ENCODE assay signal across 21 cellular contexts in the genomic region with DNA sequence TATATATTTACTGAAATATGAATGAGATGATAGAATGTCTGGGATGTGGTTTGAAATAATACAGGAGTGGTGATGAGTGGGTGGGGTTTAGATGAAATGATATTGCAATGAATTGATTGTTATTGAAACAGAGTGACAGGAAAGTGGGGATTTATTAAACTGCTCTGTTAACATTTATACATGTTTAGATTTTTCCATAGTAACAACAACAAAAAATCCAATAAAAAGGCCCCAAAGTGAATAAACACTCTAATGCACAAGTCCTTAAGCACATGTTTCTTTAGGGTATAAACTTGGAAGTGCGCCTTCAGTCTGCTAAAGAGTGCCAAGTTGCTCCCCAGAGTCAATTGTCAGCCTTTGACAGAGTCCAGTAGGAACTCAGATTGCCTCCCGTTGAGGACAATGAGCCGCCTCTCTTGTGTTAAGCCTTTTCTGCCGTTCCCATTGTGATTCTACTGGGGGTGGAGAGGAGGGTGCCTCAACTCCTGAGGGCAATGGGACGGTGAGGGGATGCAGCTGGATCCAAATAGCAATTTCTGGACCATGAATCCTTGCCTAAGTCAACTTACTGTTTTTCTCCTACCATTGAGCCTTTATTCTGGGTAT.
DNase-seq lines count a peak whose midpoint lies in the region; ATAC-seq, FAIRE-seq and TF ChIP-seq lines count a peak whose summit lies in the region.
"Had no signal": no experiment of that assay in that cellular context is flagged by ENCODE, and none has a peak within 500 bp of the region (broad histone marks: within the 10 kb centered on the region; RNA-seq: fewer than 3 reads in every experiment).

No MANE protein-coding gene starts in this region.

- H3K79me1 ChIP-seq in H1 (ENCODE audit: low read depth, low read length), result no peaks in the 10 kb centered on the region

- no peak overlapping the region for H4K5ac ChIP-seq in H1 (ENCODE audit: insufficient read length, low read depth, low read length)

- no peak for ATAC-seq in GM18870 (IDR thresholded peaks at IDR 0.05; ENCODE audit: unreplicated experiment)
- ATAC-seq: Right ventricle myocardium inferior had no signal

- no peak overlapping the region for H3K4ac ChIP-seq in H1 (replicated peaks; ENCODE audit: insufficient read length, low read depth, low read length)

- H3K79me2 ChIP-seq in H1 (ENCODE audit: control insufficient read depth in 1 of 2, insufficient read depth in 2 of 2, low read length in 2 of 2), result no peaks in the 10 kb centered on the region

- no peak overlapping the region for H2AK5ac ChIP-seq in H1 (ENCODE audit: low read depth, low read length)

- H3K9me3 ChIP-seq in HUES48 (ENCODE audit: control insufficient read depth, insufficient read depth, low read length) (no peaks in the 10 kb centered on the region), H1 (ENCODE audit: insufficient read depth in 2 of 2, low read depth in 1 of 2, low read length in 1 of 2) (no peaks in the 10 kb centered on the region)

- H3K18ac ChIP-seq in H1 (ENCODE audit: extremely low read depth, low read length), result 0 out of 2 replicates have a peak overlapping the region, but pooled peaks have one; percentile 11

- H3K23ac ChIP-seq in H1 (ENCODE audit: insufficient read length), result no peak overlapping the region

- TF ChIP-seq EP300 in H1 (IDR thresholded peaks at IDR 0.05; ENCODE audit: borderline replicate concordance in 1 of 2, low read depth in 2 of 2, low read length in 2 of 2), result no peak

- no peak overlapping the region for H4K91ac ChIP-seq in H1 (replicated peaks; ENCODE audit: insufficient read length, low read length)

- TF ChIP-seq CTCF in H1 (IDR thresholded peaks at IDR 0.05; ENCODE audit: control extremely low read depth in 1 of 3, insufficient read depth in 1 of 3, low read depth in 1 of 3, low read length in 3 of 3), result no peak

- H2BK15ac ChIP-seq in H1 (ENCODE audit: low read length), result no peak overlapping the region

- peak overlapping the region; percentile 44 to 47; a peak in 3 of 4 replicates for H3K4me2 ChIP-seq in H1 (ENCODE audit: insufficient read depth in 1 of 2, low read depth in 2 of 2, low read length in 2 of 2)
- H3K4me2 ChIP-seq: KMS-11 had no signal

- no peak overlapping the region for H3K4me3 ChIP-seq in HUES48 (ENCODE audit: low read depth, low read length)
- H3K4me3 ChIP-seq in H1 (ENCODE audit: extremely low read depth in 1 of 4, insufficient read depth in 2 of 4, low read depth in 3 of 4, low read length in 4 of 4), result no peak overlapping the region

- no peak overlapping the region for H2BK120ac ChIP-seq in H1 (replicated peaks; ENCODE audit: low read depth, low read length)

- H3K27me3 ChIP-seq in HUES48 (ENCODE audit: control insufficient read depth, insufficient read depth, low read length), result no peaks in the 10 kb centered on the region
- H3K27me3 ChIP-seq in H1 (replicated peaks in 1 of 4; ENCODE audit: control insufficient read depth in 3 of 4, extremely low read depth in 1 of 4, insufficient read depth in 3 of 4, low read length in 3 of 4), result no peaks in the 10 kb centered on the region

- H3K36me3 ChIP-seq in HUES48 (ENCODE audit: control insufficient read depth, insufficient read depth, low read length) (no peaks in the 10 kb centered on the region), H1 (ENCODE audit: control insufficient read depth in 2 of 4, insufficient read depth in 4 of 4, low read length in 3 of 4) (no peaks in the 10 kb centered on the region)

- H3K4me1 ChIP-seq in HUES48 (ENCODE audit: control insufficient read depth, insufficient read depth, low read length) (peaks cover 24% of the 10 kb centered on the region), H1 (replicated peaks in 1 of 4; ENCODE audit: control insufficient read depth in 3 of 4, insufficient read depth in 4 of 4, low read length in 3 of 4) (peaks cover 0 to 11% (median 6%) of the 10 kb centered on the region in 4 experiments; a peak in 5 of 7 replicates)

- H3K27ac ChIP-seq in HUES48 (ENCODE audit: low read depth, low read length), result peak overlapping the region; percentile 71
- no peak overlapping the region for H3K27ac ChIP-seq in H1 (ENCODE audit: low read depth, low read length)
- H3K27ac ChIP-seq: KMS-11 had no signal

- no peak overlapping the region for H4K8ac ChIP-seq in H1 (ENCODE audit: extremely low read depth, insufficient read depth, low read length)

- peaks cover 3% of the 10 kb centered on the region; the same call in 1 of the 2 replicates for H3K23me2 ChIP-seq in H1 (ENCODE audit: low read depth, low read length)

- POLR2A ChIA-PET in H1 (lab: Charles Lee; ENCODE audit: partially characterized antibody), result no interaction called here

- no peaks in the 10 kb centered on the region for H4K20me1 ChIP-seq in H1 (replicated peaks in 1 of 2; ENCODE audit: control insufficient read depth in 1 of 2, insufficient read depth in 2 of 2, low read length in 2 of 2)

- CTCF ChIA-PET in H1 (lab: Charles Lee; ENCODE audit: partially characterized antibody), result interaction anchor here (0.6 to 1.5 kb wide), 4 partner anchors 10 to 56 kb away, joined by 3 to 6 read pairs (median 4); no protein-coding TSS in a partner anchor

- DNase-seq in H1 (ENCODE audit: low read depth in 1 of 2, low spot score in 2 of 2) (peak in 1 of 2 experiments; percentile 10), iPS-NIHi7 (ENCODE audit: extremely low spot score) (peak; percentile 53), occipital lobe (lab: John Stamatoyannopoulos, UW) (no peak), GF-D8 (lab: John Stamatoyannopoulos, UW) (no peak), retina (no peak)
- DNase-seq: CD4-positive, CD25-positive, alpha-beta regulatory T cell; COR-L47; DMS 273 treated with DMSO at 0.1 percent for 48 hours; DMS79 treated with DMSO at 0.1 percent for 48 hours; IMR-90; NCI-H1105; NCI-H146; NCI-H2029 treated with DMSO at 0.1 percent for 48 hours; NCI-H446; NCI-H526 treated with DMSO at 0.1 percent for 48 hours had no signal

- H2BK20ac ChIP-seq in H1 (ENCODE audit: low read length), result peak overlapping the region; percentile 49; the same call in 1 of the 2 replicates

- no peak for TF ChIP-seq RAD21 in H1 (IDR thresholded peaks at IDR 0.05 in 1 of 2, conservative IDR thresholded peaks at IDR 0.05 in 1 of 2; ENCODE audit: low read depth in 2 of 2, low read length in 2 of 2)

- H2BK12ac ChIP-seq in H1 (ENCODE audit: low read depth, low read length), result no peak overlapping the region

- H3K9ac ChIP-seq in HUES48 (ENCODE audit: low read depth, low read length) (no peak overlapping the region), H1 (replicated peaks in 1 of 4; ENCODE audit: extremely low read depth in 1 of 4, low read depth in 3 of 4, low read length in 3 of 4) (no peak overlapping the region)
- H3K9ac ChIP-seq: KMS-11 had no signal

- H3K56ac ChIP-seq in H1 (replicated peaks; ENCODE audit: insufficient read length, low read depth, low read length), result no peak overlapping the region

- 37% methylated on average over 5 of the region's 5 CpGs; no CpG with 5 or more reads in 1 of the 2 experiments for WGBS in H1 (ENCODE audit: extremely low coverage in 1 of 2, insufficient coverage in 1 of 2, insufficient read length in 1 of 2, insufficient replicate concordance in 2 of 2, low coverage in 1 of 2, low lambda C conversion rate in 2 of 2, missing lambda C conversion rate in 1 of 2), 2 experiments

- no peak overlapping the region for H2BK5ac ChIP-seq in H1 (ENCODE audit: low read depth, low read length)

- FAIRE-seq in H1 (lab: Jason Lieb, UNC), result peak; percentile 13
- FAIRE-seq: GM12891, HTR-8/SVneo had no signal

- TF ChIP-seq POLR2A in H1 (IDR thresholded peaks at IDR 0.05; ENCODE audit: control extremely low read depth in 1 of 2, low read depth in 2 of 2, low read length in 2 of 2), result no peak

- no peak overlapping the region for H3K14ac ChIP-seq in H1 (ENCODE audit: insufficient read length)

- peak overlapping the region; percentile 65; the same call in 1 of the 2 replicates for H2AFZ ChIP-seq in H1 (ENCODE audit: low read length)

TF ChIP-seq in H1, 55 proteins besides CTCF, POLR2A, EP300 and RAD21:
- TF ChIP-seq SIX5 (IDR thresholded peaks at IDR 0.05; ENCODE audit: low read depth, low read length) (no peak), POU5F1 (IDR thresholded peaks at IDR 0.05; ENCODE audit: low read depth, low read length) (no peak), BCL11A (IDR thresholded peaks at IDR 0.05; ENCODE audit: low read depth in 2 of 2, low read length in 2 of 2) (no peak), NANOG (IDR thresholded peaks at IDR 0.05; ENCODE audit: insufficient read depth, low read depth, low read length, poor library complexity, severe bottlenecking) (peak; percentile 65), JUND (IDR thresholded peaks at IDR 0.05; ENCODE audit: low read length) (no peak), SIN3A (conservative IDR thresholded peaks at IDR 0.05 in 1 of 2, IDR thresholded peaks at IDR 0.05 in 1 of 2; ENCODE audit: low read depth in 1 of 2, low read length in 2 of 2) (no peak), KDM1A (IDR thresholded peaks at IDR 0.05; ENCODE audit: borderline replicate concordance, low read length) (no peak), SP4 (IDR thresholded peaks at IDR 0.05; ENCODE audit: low read length) (no peak), SUZ12 (IDR thresholded peaks at IDR 0.05; ENCODE audit: low read length) (no peak)
